1 cellular context compared by ENCODE assay signal in genomic region chr15:70963199-70963598, GRCh38.
A peak's percentile ranks its signal among the peaks of the same experiment; 100 is the strongest.
TF ChIP-seq lines count a peak whose summit lies in the region.

No MANE protein-coding gene starts in this region.

TF ChIP-seq in HepG2, 621 proteins besides CTCF, POLR2A, EP300 and RAD21 (continued from another document):
- TF ChIP-seq ARID4A (CRISPR knock-in tag; IDR thresholded peaks at IDR 0.05; ENCODE audit: borderline replicate concordance) (no peak), MAFF (IDR thresholded peaks at IDR 0.05; ENCODE audit: low read depth, low read length) (peak; percentile 95), ZBTB1 (CRISPR knock-in tag; IDR thresholded peaks at IDR 0.05; ENCODE audit: borderline replicate concordance) (no peak)
